8 cellular contexts compared by ENCODE assay signal in the genomic region with DNA sequence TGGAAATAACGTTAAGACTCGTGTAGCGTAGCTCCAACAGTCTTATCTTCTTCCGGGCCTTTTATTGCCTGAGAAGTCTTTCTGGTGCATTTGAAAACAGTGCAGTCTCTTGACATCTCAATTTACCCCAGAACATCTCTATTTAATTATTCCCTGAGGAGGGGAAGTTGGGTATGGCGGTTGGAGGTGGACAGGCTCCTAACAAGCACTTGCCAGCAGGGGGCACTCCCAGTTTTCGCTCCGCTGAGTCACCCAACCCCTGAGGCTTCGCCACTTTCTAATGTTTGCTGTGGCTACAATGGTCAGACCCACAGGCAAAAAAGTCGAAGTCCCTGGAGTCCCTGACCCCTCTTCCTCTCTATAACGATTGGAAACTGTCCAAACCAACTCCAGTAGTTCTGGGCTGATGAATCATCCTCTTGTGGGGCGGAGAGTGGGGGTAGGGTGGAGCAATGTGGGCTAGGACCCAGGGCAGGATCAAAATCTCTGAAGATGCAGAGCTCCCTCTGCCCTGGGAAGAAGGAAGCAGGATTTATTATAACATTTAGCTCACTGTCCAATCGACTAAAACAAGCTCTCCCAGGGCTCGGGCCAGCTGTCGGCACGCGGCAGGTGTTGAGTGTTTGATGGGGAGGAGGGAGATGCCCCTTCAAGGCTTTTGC.
A peak's percentile ranks its signal among the peaks of the same experiment; 100 is the strongest.
DNase-seq lines count a peak whose midpoint lies in the region; ATAC-seq, FAIRE-seq and TF ChIP-seq lines count a peak whose summit lies in the region.

No MANE protein-coding gene starts in this region.

- H4K20me1 ChIP-seq in GM12878 (ENCODE audit: control insufficient read depth, insufficient read depth): no peaks in the 10 kb centered on the region

- no peak for FAIRE-seq in GM12878 (lab: Jason Lieb, UNC)

- in situ Hi-C loops in GM12878 (cut with MboI): loop anchor here (10.0 kb wide), 1 partner anchor 689 kb away; no protein-coding TSS in a partner anchor

- CTCF ChIA-PET in GM12878 (lab: Yijun Ruan, JAX): interaction anchor here (0.6 to 3.6 kb wide), 19 partner anchors 9 to 1865 kb away, joined by 3 to 35 read pairs (median 3); a partner anchor contains a TSS

- peak; percentile 40 to 55 (median 41); a peak in 5 of 6 replicates for TF ChIP-seq CTCF in GM12878 (IDR thresholded peaks at IDR 0.05 in 2 of 3, conservative IDR thresholded peaks at IDR 0.05 in 1 of 3; ENCODE audit: control insufficient read depth in 2 of 3, extremely low read depth in 1 of 3, insufficient read depth in 1 of 3, low read depth in 3 of 3, low read length in 3 of 3)
- peak; percentile 48 to 67 (median 60) for TF ChIP-seq CTCF in testis (IDR thresholded peaks at IDR 0.05)

- SMC1A ChIA-PET in GM12878 (lab: Charles Lee; ENCODE audit: uncharacterized antibody, unreplicated experiment): interaction anchor here (0.8 to 4.6 kb wide), 6 partner anchors 10 to 657 kb away, joined by 3 to 21 read pairs (median 5); no protein-coding TSS in a partner anchor

- peak; percentile 84 for ATAC-seq in GM12878
- ATAC-seq in HG02571 (IDR thresholded peaks at IDR 0.05; ENCODE audit: unreplicated experiment): no peak

- H3K27ac ChIP-seq in GM12878 (ENCODE audit: control insufficient read depth, insufficient read depth) (no peak overlapping the region), testis (no peak overlapping the region)

- peak; percentile 42 for TF ChIP-seq RAD21 in GM12878 (IDR thresholded peaks at IDR 0.05; ENCODE audit: insufficient read depth, low read depth, low read length)

- H3K36me3 ChIP-seq in GM12878 (ENCODE audit: control insufficient read depth in 2 of 2, insufficient read depth in 2 of 2, low read length in 1 of 2) (no peaks in the 10 kb centered on the region), testis (ENCODE audit: low read depth, missing control alignments) (no peaks in the 10 kb centered on the region)

- TF ChIP-seq POLR2A in GM12878 (IDR thresholded peaks at IDR 0.05; ENCODE audit: low read depth, low read length) (no peak), testis (IDR thresholded peaks at IDR 0.05) (no peak)

- 38% methylated on average over 16 of the region's 16 CpGs for WGBS in GM12878 (ENCODE audit: insufficient coverage, insufficient replicate concordance, low lambda C conversion rate, missing lambda C conversion rate)
- 12 to 27% methylated on average over 16 of the region's 16 CpGs for WGBS in testis, 2 donors

- no peak overlapping the region for H2AFZ ChIP-seq in GM12878 (ENCODE audit: control insufficient read depth, low read depth, low read length)

- POLR2A ChIA-PET in GM12878 (lab: Charles Lee): interaction anchor here (0.5 kb wide), 1 partner anchor 11 kb away, joined by 3 read pairs; no protein-coding TSS in a partner anchor

- no peak overlapping the region for H3K4me2 ChIP-seq in GM12878 (ENCODE audit: control insufficient read depth, insufficient read depth)

- intact Hi-C loops in GM12878 (cut with micrococcal nuclease; ENCODE audit: unreplicated experiment): loop anchor here (1.0 to 2.0 kb wide), 2 partner anchors 525 to 690 kb away; no protein-coding TSS in a partner anchor
- intact Hi-C loops in testis (cut with DNase I; ENCODE audit: low total_unique reads): no loop called here

- DNase-seq in C1 segment of cervical spinal cord (lab: John Stamatoyannopoulos, UW) (peak in 11 of 14 donors; percentile 5 to 66 (median 50)), GM19240 (ENCODE audit: insufficient read length, low spot score) (peak; percentile 9), NCI-H187 treated with DMSO at 0.1 percent for 48 hours (lab: John Stamatoyannopoulos, UW) (peak; percentile 83), GM12878 (ENCODE audit: low read depth, low spot score) (no peak), inferior parietal cortex (ENCODE audit: extremely low spot score) (peak; percentile 62), testis (peak; percentile 80), Kasumi-1 (lab: John Stamatoyannopoulos, UW) (no peak)

- no peak for TF ChIP-seq EP300 in GM12878 (IDR thresholded peaks at IDR 0.05; ENCODE audit: borderline replicate concordance in 1 of 2, control insufficient read depth in 1 of 2, low read depth in 2 of 2, low read length in 2 of 2)

- no peaks in the 10 kb centered on the region for H3K9me3 ChIP-seq in GM12878 (replicated peaks; ENCODE audit: control insufficient read depth, insufficient read depth, low read length)
- H3K9me3 ChIP-seq in testis: no peaks in the 10 kb centered on the region

- RAD21 ChIA-PET in GM12878 (lab: Charles Lee; ENCODE audit: unreplicated experiment): interaction anchor here (0.9 to 2.9 kb wide), 7 partner anchors 99 to 690 kb away, joined by 3 to 16 read pairs (median 4); no protein-coding TSS in a partner anchor

- H3K4me1 ChIP-seq in GM12878 (ENCODE audit: control insufficient read depth, insufficient read depth, low read length): no peaks in the 10 kb centered on the region
- H3K4me1 ChIP-seq in testis: no peaks in the 10 kb centered on the region

- H3K79me2 ChIP-seq in GM12878 (ENCODE audit: control insufficient read depth, insufficient read depth, low read length): no peaks in the 10 kb centered on the region

- no peak overlapping the region for H3K9ac ChIP-seq in GM12878 (ENCODE audit: control insufficient read depth, insufficient read depth, low read length)

- no peaks in the 10 kb centered on the region for H3K27me3 ChIP-seq in GM12878 (replicated peaks in 1 of 2; ENCODE audit: control insufficient read depth in 2 of 2, insufficient read depth in 2 of 2, low read length in 1 of 2)
- H3K27me3 ChIP-seq in testis: no peaks in the 10 kb centered on the region

- no TSS peak for BruUV-seq in GM12878 (replicated peaks; lab: Mats Ljungman, UMichigan)

- H3K4me3 ChIP-seq in GM12878: no peak overlapping the region
- peak overlapping the region in 1 of 2 donors; percentile 5 for H3K4me3 ChIP-seq in testis

TF ChIP-seq in GM12878, 131 proteins besides CTCF, POLR2A, EP300 and RAD21:
- TF ChIP-seq MXI1 (IDR thresholded peaks at IDR 0.05; ENCODE audit: low read depth, low read length) (no peak), SMC3 (IDR thresholded peaks at IDR 0.05; ENCODE audit: borderline replicate concordance, low read length) (peak; percentile 54; the same call in 1 of the 2 replicates), PAX5 (IDR thresholded peaks at IDR 0.05; ENCODE audit: borderline replicate concordance, low read depth, low read length) (0 out of 2 replicates have a peak, but pooled peaks have one; percentile 45), KLF5 (IDR thresholded peaks at IDR 0.05; ENCODE audit: partially characterized antibody) (no peak), MYB (IDR thresholded peaks at IDR 0.05; ENCODE audit: borderline replicate concordance, low read depth, low read length) (no peak), ZNF217 (IDR thresholded peaks at IDR 0.05) (no peak)

Comparison
In these comparisons a context has a peak if more than half of its experiments do, and no peak if none do; other contexts are left out.
1. DNase-seq: peak in C1 segment of cervical spinal cord (11 of 14), GM19240 (single experiment), NCI-H187 treated with DMSO at 0.1 percent for 48 hours (single experiment), inferior parietal cortex (single experiment) and testis (single experiment); none in GM12878 (single experiment) and Kasumi-1 (0 of 2).